ENCODE assay signal across 20 cellular contexts in the genomic region with DNA sequence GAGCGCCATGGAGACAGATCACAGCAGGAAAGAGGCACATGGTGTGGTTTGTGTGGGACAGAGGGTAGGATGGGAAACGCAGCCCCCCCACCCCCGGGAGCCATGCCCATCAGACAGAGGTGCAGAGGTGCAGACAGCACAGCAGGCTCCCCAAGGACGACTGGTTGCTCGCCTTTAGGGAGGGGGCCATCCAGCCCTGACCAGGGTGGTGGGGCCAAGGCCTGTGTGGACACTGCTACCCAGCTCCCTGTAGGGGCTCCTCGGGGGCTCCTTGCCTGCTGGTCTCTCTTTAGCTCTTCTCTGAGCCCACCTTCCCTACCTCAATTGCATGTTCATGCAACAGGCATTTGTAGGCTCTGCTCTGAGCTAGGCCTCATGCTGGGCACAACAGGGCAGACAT.
"Had no signal": no experiment of that assay in that cellular context is flagged by ENCODE, and none has a peak within 500 bp of the region (broad histone marks: within the 10 kb centered on the region; RNA-seq: fewer than 3 reads in every experiment).

No MANE protein-coding gene starts in this region.

- ATAC-seq: left lobe of liver, natural killer cell, pancreas, right lobe of liver had no signal

- H3K4me1 ChIP-seq: colonic mucosa, pancreas, right lobe of liver, tibial artery had no signal

- H3K9me3 Mint-ChIP-seq: dendritic cell treated with granulocyte-macrophage colony-stimulating factor and Interleukin-4, amounts not matched to agents 40 ng/mL and 50 ng/mL, for 4 days; memory B cell; natural killer cell; type B pancreatic cell had no signal

- H3K4me3 Mint-ChIP-seq: dendritic cell treated with granulocyte-macrophage colony-stimulating factor and Interleukin-4, amounts not matched to agents 40 ng/mL and 50 ng/mL, for 4 days; memory B cell; natural killer cell; type B pancreatic cell had no signal

- H3K36me3 ChIP-seq: colonic mucosa, esophagus squamous epithelium, pancreas, right lobe of liver, tibial artery had no signal

- H3K4me3 ChIP-seq: colonic mucosa, esophagus squamous epithelium, lung, pancreas, right lobe of liver, testis, tibial artery had no signal

- H3K27ac ChIP-seq: colonic mucosa, esophagus squamous epithelium, pancreas, right lobe of liver, testis, tibial artery had no signal

- H3K27me3 ChIP-seq: colonic mucosa, neutrophil, pancreas, right lobe of liver, testis, tibial artery had no signal

- H3K9me3 ChIP-seq: colonic mucosa, esophagus squamous epithelium, neutrophil, pancreas, right lobe of liver, testis, tibial artery had no signal

- H3K27ac Mint-ChIP-seq: dendritic cell treated with granulocyte-macrophage colony-stimulating factor and Interleukin-4, amounts not matched to agents 40 ng/mL and 50 ng/mL, for 4 days; memory B cell; type B pancreatic cell had no signal

- H3K27me3 Mint-ChIP-seq: dendritic cell treated with granulocyte-macrophage colony-stimulating factor and Interleukin-4, amounts not matched to agents 40 ng/mL and 50 ng/mL, for 4 days; memory B cell had no signal

- H3K36me3 Mint-ChIP-seq: natural killer cell, type B pancreatic cell had no signal

- DNase-seq: colonic mucosa; effector CD8-positive, alpha-beta T cell; esophagus squamous epithelium; head of caudate nucleus; natural killer cell; pancreas; right lobe of liver; small intestine; stimulated activated CD4-positive, alpha-beta T cell treated with anti-CD3 and anti-CD28 coated beads, Interleukin-15, amount 100 ng/mL, for 24 hours; stimulated activated CD4-positive, alpha-beta T cell treated with anti-CD3 and anti-CD28 coated beads, Interleukin-2, amount 100 ng/mL, for 48 hours; stimulated activated naive CD4-positive, alpha-beta T cell; substantia nigra; testis; tibial artery had no signal
